In the genomic region with DNA sequence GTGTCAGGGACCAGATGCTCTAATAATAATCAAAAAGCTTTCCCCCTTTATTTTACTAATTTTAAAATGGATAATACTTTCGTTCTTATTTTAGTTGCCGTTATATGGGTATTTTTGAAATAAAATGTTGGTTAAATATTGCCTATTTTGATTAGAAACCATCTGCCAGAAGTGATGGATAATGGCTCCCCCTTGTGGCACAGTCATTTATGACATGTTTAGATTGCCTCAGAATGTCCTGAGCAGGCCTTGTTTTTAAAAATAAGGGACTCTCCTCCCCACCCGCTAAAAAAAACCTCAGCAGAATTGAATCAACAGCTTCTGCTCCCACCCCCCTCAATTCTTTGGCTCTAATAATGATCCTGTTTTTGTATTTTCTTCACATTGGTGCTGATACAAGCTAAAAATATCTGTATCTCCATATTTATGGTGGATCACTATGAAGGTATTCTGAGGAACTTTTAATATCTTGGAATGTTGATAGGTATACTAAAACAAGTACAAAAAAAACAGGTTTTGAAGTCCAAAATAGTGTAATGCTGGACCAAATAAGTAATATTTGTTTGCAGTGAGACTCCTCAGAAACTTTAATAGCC, we compare ENCODE assay signal across 8 cellular contexts. TPM values are rescaled to one million over a fixed set of nuclear protein-coding genes. Genes with fewer than 3 reads are reported as not detected.
DNase-seq lines count a peak whose midpoint lies in the region; ATAC-seq and TF ChIP-seq lines count a peak whose summit lies in the region.

No MANE protein-coding gene starts in this region.

- H3K9me3 ChIP-seq in HUES48 (ENCODE audit: control insufficient read depth, insufficient read depth, low read length) (no peaks in the 10 kb centered on the region), Panc1 (ENCODE audit: control insufficient read depth, insufficient read depth, low read depth, low read length) (no peaks in the 10 kb centered on the region), neutrophil (no peaks in the 10 kb centered on the region), thoracic aorta (no peaks in the 10 kb centered on the region)

- in situ Hi-C loops in Panc1 (cut with HindIII; ENCODE audit: low pct_unique_long_range_greater_than_20kb, low sequenced_read_pairs), result no loop called here

- peak; percentile 82 for TF ChIP-seq CTCF in Panc1 (IDR thresholded peaks at IDR 0.05)
- TF ChIP-seq CTCF in fibroblast of the aortic adventitia (IDR thresholded peaks at IDR 0.05; ENCODE audit: insufficient read depth, low read length), result peak; percentile 72
- TF ChIP-seq CTCF in neutrophil (IDR thresholded peaks at IDR 0.05), result peak; percentile 77
- TF ChIP-seq CTCF in thoracic aorta (IDR thresholded peaks at IDR 0.05), result peak; percentile 84

- H3K36me3 ChIP-seq in HUES48 (ENCODE audit: control insufficient read depth, insufficient read depth, low read length) (no peaks in the 10 kb centered on the region), Panc1 (ENCODE audit: control insufficient read depth, insufficient read depth, low read length) (no peaks in the 10 kb centered on the region), neutrophil (peaks cover 11% of the 10 kb centered on the region), thoracic aorta (no peaks in the 10 kb centered on the region)

- 0 out of 2 replicates have a peak overlapping the region, but pooled peaks have one; percentile 8 for H3K9ac ChIP-seq in HUES48 (ENCODE audit: low read depth, low read length)

- H3K27me3 ChIP-seq in HUES48 (ENCODE audit: control insufficient read depth, insufficient read depth, low read length), result no peaks in the 10 kb centered on the region
- H3K27me3 ChIP-seq in Panc1 (ENCODE audit: control insufficient read depth, insufficient read depth, low read length), result no peaks in the 10 kb centered on the region
- no peaks in the 10 kb centered on the region for H3K27me3 ChIP-seq in neutrophil
- no peaks in the 10 kb centered on the region for H3K27me3 ChIP-seq in thoracic aorta (replicated peaks; ENCODE audit: insufficient read depth)

- BruUV-seq in Panc1 (replicated peaks; lab: Mats Ljungman, UMichigan), result no TSS peak

- peak; percentile 41 for DNase-seq in ELF-1 (ENCODE audit: low read depth, low spot score)
- DNase-seq in Panc1 (ENCODE audit: low read depth, low spot score), result peak; percentile 60
- peak; percentile 14 to 41 for DNase-seq in activated T-helper 1 cell treated with anti-CD3 and anti-CD28 coated beads, Interleukin-2, amount 50 U/mL, for 16 hours (ENCODE audit: low read depth in 1 of 2, low spot score in 1 of 2)
- DNase-seq in fibroblast of the aortic adventitia (ENCODE audit: low read depth), result peak; percentile 85
- DNase-seq in thoracic aorta (ENCODE audit: low spot score), result peak; percentile 25

- intact Hi-C loops in Panc1 (cut with micrococcal nuclease; ENCODE audit: unreplicated experiment), result loop anchor here (1.0 kb wide), 1 partner anchor 102 kb away; no protein-coding TSS in a partner anchor

- CTCF ChIA-PET in Panc1 (lab: Charles Lee), result interaction anchor here (0.7 kb wide), 1 partner anchor 9 kb away, joined by 3 read pairs; no protein-coding TSS in a partner anchor

- H3K27ac ChIP-seq in HUES48 (ENCODE audit: low read depth, low read length) (no peak overlapping the region), Panc1 (ENCODE audit: low read length) (no peak overlapping the region), neutrophil (peak overlapping the region; percentile 57), thoracic aorta (no peak overlapping the region)

- H3K4me3 ChIP-seq in HUES48 (ENCODE audit: low read depth, low read length) (no peak overlapping the region), Panc1 (ENCODE audit: low read depth in 2 of 2, low read length in 2 of 2) (no peak overlapping the region), fibroblast of the aortic adventitia (ENCODE audit: low read depth, low read length) (no peak overlapping the region), neutrophil (ENCODE audit: low read depth in 1 of 2, low read length in 1 of 2) (no peak overlapping the region), thoracic aorta (no peak overlapping the region)

- peak; percentile 81 for ATAC-seq in Panc1
- ATAC-seq in thoracic aorta (ENCODE audit: insufficient number of reproducible peaks, low FRiP score, low read depth), result no peak
- no peak for ATAC-seq in HG03196 (IDR thresholded peaks at IDR 0.05; ENCODE audit: unreplicated experiment)

- H3K4me1 ChIP-seq in HUES48 (ENCODE audit: control insufficient read depth, insufficient read depth, low read length), result no peaks in the 10 kb centered on the region
- no peaks in the 10 kb centered on the region for H3K4me1 ChIP-seq in Panc1 (ENCODE audit: control insufficient read depth, insufficient read depth, low read length)
- H3K4me1 ChIP-seq in neutrophil (ENCODE audit: control insufficient read depth in 1 of 2, insufficient read depth in 1 of 2, low read depth in 1 of 2, low read length in 1 of 2), result peaks cover 35 to 69% of the 10 kb centered on the region in 2 experiments
- H3K4me1 ChIP-seq in thoracic aorta (ENCODE audit: control insufficient read depth in 1 of 2, low read depth in 2 of 2), result peaks cover 7 to 17% of the 10 kb centered on the region in 2 donors

- POLR2A ChIA-PET in Panc1 (lab: Charles Lee), result no interaction called here

RNA-seq across cellular contexts. Expression of a gene that starts 38.8 kb away (rescaled TPM):
- total RNA-seq in Panc1 (2021; ENCODE audit: unreplicated experiment), result 20.4 TPM
- polyA plus RNA-seq in Panc1 (2012; ENCODE audit: insufficient read length), result 14.5 TPM
- total RNA-seq in fibroblast of the aortic adventitia (ENCODE audit: low replicate concordance), result 11.0 and 29.6 TPM in 2 replicates
- total RNA-seq in thoracic aorta, result 10 to 100 TPM in 1 of 2 donors, 1 to 10 TPM in 1; 8.7 to 12.2 TPM

RNA-seq across cellular contexts. Expression of a gene that starts 39.2 kb away (rescaled TPM):
- total RNA-seq in Panc1 (2021; ENCODE audit: unreplicated experiment) (61.5 TPM), fibroblast of the aortic adventitia (ENCODE audit: low replicate concordance) (17.4 and 47.5 TPM in 2 replicates), thoracic aorta (10 to 100 TPM; 39.4 to 45.9 TPM)
- polyA plus RNA-seq in Panc1 (2012; ENCODE audit: insufficient read length), result 21.6 TPM

Comparison
In these comparisons a context has a peak if more than half of its experiments do, and no peak if none do; other contexts are left out.
1. DNase-seq: peak in every context shown above with its lines; median percentile 85 in fibroblast of the aortic adventitia; 60 in Panc1; 41 in ELF-1; 28 in activated T-helper 1 cell treated with anti-CD3 and anti-CD28 coated beads, Interleukin-2, amount 50 U/mL, for 16 hours; 25 in thoracic aorta.